ENCODE assay signal across 8 cellular contexts in genomic region chr7:139133335-139134139, GRCh38. TPM values are rescaled to one million over a fixed set of nuclear protein-coding genes. Genes with fewer than 3 reads are reported as not detected.
DNase-seq lines count a peak whose midpoint lies in the region; ATAC-seq and TF ChIP-seq lines count a peak whose summit lies in the region.

No MANE protein-coding gene starts in this region.

- DNase-seq in NCI-H1694 (lab: John Stamatoyannopoulos, UW), result peak; percentile 66
- peak; percentile 54 to 81 (median 69) for DNase-seq in T-helper 17 cell
- DNase-seq in right cardiac atrium, result peak; percentile 87 to 94 (median 94)
- peak; percentile 87 to 91 for DNase-seq in psoas muscle

- no peaks in the 10 kb centered on the region for H3K9me3 ChIP-seq in T-helper 17 cell (ENCODE audit: control insufficient read depth, low read length, poor library complexity, severe bottlenecking)
- no peaks in the 10 kb centered on the region for H3K9me3 ChIP-seq in right cardiac atrium (ENCODE audit: control insufficient read depth, low read length)
- no peaks in the 10 kb centered on the region for H3K9me3 ChIP-seq in psoas muscle

- H3K4me3 Mint-ChIP-seq in T-helper 17 cell, result peak overlapping the region; percentile 93

- H3K36me3 Mint-ChIP-seq in T-helper 17 cell (ENCODE audit: low read depth), result no peaks in the 10 kb centered on the region

- peaks cover 0 to 21% of the 10 kb centered on the region in 2 donors for H3K36me3 ChIP-seq in psoas muscle (ENCODE audit: insufficient read depth in 1 of 2, low read depth in 1 of 2)
- H3K36me3 ChIP-seq in urinary bladder (ENCODE audit: insufficient read depth), result no peaks in the 10 kb centered on the region

- H3K27ac ChIP-seq in angular gyrus (ENCODE audit: low read depth, low read length), result peak overlapping the region; percentile 48
- H3K27ac ChIP-seq in right cardiac atrium (ENCODE audit: low read length), result no peak overlapping the region
- peak overlapping the region; percentile 47 for H3K27ac ChIP-seq in psoas muscle
- H3K27ac ChIP-seq in urinary bladder (ENCODE audit: low read depth), result no peak overlapping the region

- 1% methylated on average over 36 of the region's 36 CpGs for WGBS in right cardiac atrium
- 0 to 2% (median 2%) methylated on average over 36 of the region's 36 CpGs for WGBS in psoas muscle, 3 donors
- under 1% methylated on average over 36 of the region's 36 CpGs for WGBS in urinary bladder

- no peaks in the 10 kb centered on the region for H3K27me3 Mint-ChIP-seq in T-helper 17 cell

- intact Hi-C loops in right cardiac atrium (cut with DNase I), result no loop called here
- intact Hi-C loops in psoas muscle (cut with DNase I), result loop anchor here in 1 of 2 donors (1.0 to 5.0 kb wide), 2 partner anchors 24 to 99 kb away; partner anchors contain the start of genes UBN2 and ZC3HAV1

- peak overlapping the region; percentile 87 for H3K4me3 ChIP-seq in right cardiac atrium (ENCODE audit: low read length)
- H3K4me3 ChIP-seq in psoas muscle, result peak overlapping the region; percentile 75
- peak overlapping the region; percentile 54 for H3K4me3 ChIP-seq in urinary bladder (ENCODE audit: low read depth, low read length)

- H3K4me1 ChIP-seq in right cardiac atrium (ENCODE audit: control insufficient read depth, insufficient read depth, low read length) (no peaks in the 10 kb centered on the region), psoas muscle (no peaks in the 10 kb centered on the region), urinary bladder (ENCODE audit: insufficient read depth) (no peaks in the 10 kb centered on the region)

- no peaks in the 10 kb centered on the region for H3K27me3 ChIP-seq in right cardiac atrium (ENCODE audit: control insufficient read depth, insufficient read depth)
- H3K27me3 ChIP-seq in psoas muscle (ENCODE audit: insufficient read depth in 3 of 3, low read length in 2 of 3), result no peaks in the 10 kb centered on the region

- TF ChIP-seq CTCF in psoas muscle (IDR thresholded peaks at IDR 0.05), result no peak

- peaks cover 9% of the 10 kb centered on the region for H3K4me1 Mint-ChIP-seq in T-helper 17 cell

- H3K27ac Mint-ChIP-seq in T-helper 17 cell, result peak overlapping the region; percentile 90

- ATAC-seq in GM18498 (IDR thresholded peaks at IDR 0.05; ENCODE audit: unreplicated experiment) (peak; percentile 98), HG02852 (IDR thresholded peaks at IDR 0.05; ENCODE audit: unreplicated experiment) (peak; percentile 98), T-helper 17 cell (peak; percentile 98), right cardiac atrium (peak; percentile 99), psoas muscle (peak; percentile 86 to 100 (median 98))

RNA-seq across cellular contexts. Expression of gene ZC3HAV1, which starts 24.0 kb away (rescaled TPM):
- 100 to 1,000 TPM; 154 to 177 TPM for total RNA-seq in T-helper 17 cell
- total RNA-seq in right cardiac atrium, result 10 to 100 TPM in 2 of 4 donors, 1 to 10 TPM in 2; 7.6 to 14.1 (median 10.0) TPM
- polyA plus RNA-seq in right cardiac atrium, result 4.1 TPM
- 1 to 10 TPM; 3.0 to 5.3 (median 4.4) TPM for total RNA-seq in psoas muscle
- polyA plus RNA-seq in psoas muscle, result 1 to 10 TPM; 1.6 to 4.6 (median 1.6) TPM
- 39.5 TPM for total RNA-seq in urinary bladder
- polyA plus RNA-seq in urinary bladder, result 10.2 TPM

Comparison
In these comparisons a context has a peak if more than half of its experiments do, and no peak if none do; other contexts are left out.
1. H3K27ac ChIP-seq: peak in angular gyrus (single experiment) and psoas muscle (single experiment); none in right cardiac atrium (single experiment) and urinary bladder (single experiment).
2. Peak in every context shown above with its lines, with median percentiles within 50 percentile points of each other: ATAC-seq, DNase-seq and H3K4me3 ChIP-seq.